Comparison of ENCODE assay signal across 10 cellular contexts in genomic region chr10:113945075-113945686, GRCh38.
A peak's percentile ranks its signal among the peaks of the same experiment; 100 is the strongest.
DNase-seq lines count a peak whose midpoint lies in the region; ATAC-seq, FAIRE-seq and TF ChIP-seq lines count a peak whose summit lies in the region.
"Had no signal": no experiment of that assay in that cellular context is flagged by ENCODE, and none has a peak within 500 bp of the region (broad histone marks: within the 10 kb centered on the region; RNA-seq: fewer than 3 reads in every experiment).

No MANE protein-coding gene starts in this region.

- ATAC-seq in pancreas = peak; percentile 55 to 83 (median 73)
- no peak for ATAC-seq in HG03432 (IDR thresholded peaks at IDR 0.05; ENCODE audit: unreplicated experiment)
- no peak for ATAC-seq in CD8-positive, alpha-beta T cell

- no peak overlapping the region for H3K27ac Mint-ChIP-seq in CD8-positive, alpha-beta T cell
- H3K27ac Mint-ChIP-seq: dendritic cell treated with granulocyte-macrophage colony-stimulating factor and Interleukin-4, amounts not matched to agents 40 ng/mL and 50 ng/mL, for 4 days had no signal

- H3K4me3 ChIP-seq in SJSA1 = no peak overlapping the region
- no peak overlapping the region for H3K4me3 ChIP-seq in pancreas
- H3K4me3 ChIP-seq in CD8-positive, alpha-beta T cell (ENCODE audit: low read depth, low read length) = no peak overlapping the region

- H3K36me3 Mint-ChIP-seq in CD8-positive, alpha-beta T cell = no peaks in the 10 kb centered on the region

- H3K4me1 ChIP-seq in SJSA1 (replicated peaks) = peaks cover 44% of the 10 kb centered on the region
- H3K4me1 ChIP-seq in pancreas = peaks cover 0 to 12% (median 9%) of the 10 kb centered on the region in 3 donors
- H3K4me1 ChIP-seq in CD8-positive, alpha-beta T cell (ENCODE audit: insufficient read depth, low read length) = no peaks in the 10 kb centered on the region

- peak overlapping the region; percentile 77 for H3K27ac ChIP-seq in SJSA1
- peak overlapping the region in 2 of 4 donors; percentile 9 to 26 for H3K27ac ChIP-seq in pancreas
- H3K27ac ChIP-seq in caudate nucleus (ENCODE audit: low read depth, low read length) = no peak overlapping the region
- H3K27ac ChIP-seq in CD8-positive, alpha-beta T cell (ENCODE audit: low read depth, low read length) = no peak overlapping the region

- DNase-seq in H4 (ENCODE audit: low spot score) (peak; percentile 47), SJSA1 (ENCODE audit: low read depth in 1 of 2, low spot score in 2 of 2) (peak; percentile 77 to 87), fibroblast of peridontal ligament (ENCODE audit: extremely low read depth) (peak; percentile 27), pancreas (peak in 3 of 6 donors; percentile 21 to 44 (median 43)), SHP77 (lab: John Stamatoyannopoulos, UW) (no peak), caudate nucleus (lab: John Stamatoyannopoulos, UW) (no peak)
- no peak for DNase-seq in CD8-positive, alpha-beta T cell
- DNase-seq: NCI-H1105 had no signal

- H3K9me3 Mint-ChIP-seq in CD8-positive, alpha-beta T cell = no peaks in the 10 kb centered on the region
- H3K9me3 Mint-ChIP-seq: dendritic cell treated with granulocyte-macrophage colony-stimulating factor and Interleukin-4, amounts not matched to agents 40 ng/mL and 50 ng/mL, for 4 days had no signal

- H3K27me3 ChIP-seq in SJSA1 (replicated peaks) (no peaks in the 10 kb centered on the region), pancreas (no peaks in the 10 kb centered on the region)
- no peaks in the 10 kb centered on the region for H3K27me3 ChIP-seq in CD8-positive, alpha-beta T cell (ENCODE audit: insufficient read depth, low read length)

- H3K27me3 Mint-ChIP-seq in CD8-positive, alpha-beta T cell (ENCODE audit: low read depth) = no peaks in the 10 kb centered on the region

- intact Hi-C loops in pancreas (cut with DNase I) = no loop called here
- intact Hi-C loops in CD8-positive, alpha-beta T cell (cut with DNase I, micrococcal nuclease) = no loop called here

- POLR2A ChIA-PET in CD8-positive, alpha-beta T cell (lab: Charles Lee) = no interaction called here

- no peaks in the 10 kb centered on the region for H3K4me1 Mint-ChIP-seq in CD8-positive, alpha-beta T cell (ENCODE audit: low read depth)

- H3K36me3 ChIP-seq in SJSA1 (no peaks in the 10 kb centered on the region), pancreas (no peaks in the 10 kb centered on the region)
- no peaks in the 10 kb centered on the region for H3K36me3 ChIP-seq in CD8-positive, alpha-beta T cell (ENCODE audit: insufficient read depth, low read length)

- CTCF ChIA-PET in CD8-positive, alpha-beta T cell (lab: Charles Lee) = interaction anchor here (0.8 kb wide), 1 partner anchor 146 kb away, joined by 4 read pairs; no protein-coding TSS in a partner anchor

- TF ChIP-seq CTCF in pancreas (IDR thresholded peaks at IDR 0.05) = no peak
- no peak for TF ChIP-seq CTCF in CD8-positive, alpha-beta T cell (IDR thresholded peaks at IDR 0.05)

- no peak for FAIRE-seq in pancreas (lab: Jason Lieb, UNC)

- H3K9me3 ChIP-seq in SJSA1 (replicated peaks) (no peaks in the 10 kb centered on the region), pancreas (no peaks in the 10 kb centered on the region)
- H3K9me3 ChIP-seq in CD8-positive, alpha-beta T cell (ENCODE audit: low read length) = no peaks in the 10 kb centered on the region

- 50 to 55% methylated on average over 9 of the region's 9 CpGs for WGBS in pancreas, 2 donors

- H3K4me3 Mint-ChIP-seq in CD8-positive, alpha-beta T cell = no peak overlapping the region
- H3K4me3 Mint-ChIP-seq: dendritic cell treated with granulocyte-macrophage colony-stimulating factor and Interleukin-4, amounts not matched to agents 40 ng/mL and 50 ng/mL, for 4 days had no signal

Comparison
In these comparisons a context has a peak if more than half of its experiments do, and no peak if none do; other contexts are left out.
1. DNase-seq: peak in H4 (single experiment), SJSA1 (2 of 2) and fibroblast of peridontal ligament (single experiment); none in SHP77 (0 of 2), caudate nucleus (0 of 61) and CD8-positive, alpha-beta T cell (0 of 7).
2. ATAC-seq: peak in pancreas (4 of 4); none in HG03432 (single experiment) and CD8-positive, alpha-beta T cell (single experiment).